In genomic region chr2:236633764-236634163, GRCh38 we compare ENCODE assay signal across 21 cellular contexts.
"Had no signal": no experiment of that assay in that cellular context is flagged by ENCODE, and none has a peak within 500 bp of the region (broad histone marks: within the 10 kb centered on the region; RNA-seq: fewer than 3 reads in every experiment).

No MANE protein-coding gene starts in this region.

- H3K4me1 ChIP-seq: gastrocnemius medialis, vagina had no signal

- H3K9me3 ChIP-seq: esophagus squamous epithelium, gastrocnemius medialis, tibial artery, vagina had no signal

- H3K27me3 ChIP-seq: esophagus squamous epithelium, gastrocnemius medialis, tibial artery, vagina had no signal

- H3K27ac Mint-ChIP-seq: activated CD4-positive, alpha-beta memory T cell treated with anti-CD3 and anti-CD28 coated beads, Interleukin-2, amount 10 ng/mL, durations not matched to agents 7 days and 5 days; activated CD4-positive, alpha-beta T cell treated with anti-CD3 and anti-CD28 coated beads, Interleukin-2, amount 10 ng/mL, durations not matched to agents 24 days and 14 days; activated naive CD8-positive, alpha-beta T cell treated with anti-CD3 and anti-CD28 coated beads for 36 hours; activated T-cell treated with anti-CD3 and anti-CD28 coated beads, Interleukin-2, amount 50 U/mL, for 24 hours; activated T-helper 17 cell treated with anti-CD3 and anti-CD28 coated beads, Interleukin-2, amount 50 U/mL, for 72 hours; endodermal cell; memory B cell; nephron; T-cell; T-helper 2 cell treated with Interferon-gamma antibody and Interleukin-4, amounts not matched to agents 5 μg/mL and 100 μg/mL, for 36 hours had no signal

- H3K36me3 Mint-ChIP-seq: activated naive CD8-positive, alpha-beta T cell treated with anti-CD3 and anti-CD28 coated beads for 36 hours; memory B cell; T-cell had no signal

- H3K4me1 Mint-ChIP-seq: activated CD4-positive, alpha-beta memory T cell treated with anti-CD3 and anti-CD28 coated beads, Interleukin-2, amount 10 ng/mL, durations not matched to agents 7 days and 5 days; activated CD4-positive, alpha-beta T cell treated with anti-CD3 and anti-CD28 coated beads, Interleukin-2, amount 10 ng/mL, durations not matched to agents 24 days and 14 days; activated T-helper 17 cell treated with anti-CD3 and anti-CD28 coated beads, Interleukin-2, amount 50 U/mL, for 72 hours; endodermal cell; memory B cell had no signal

- H3K4me3 ChIP-seq: esophagus squamous epithelium, gastrocnemius medialis, tibial artery, vagina had no signal

- H3K27ac ChIP-seq: esophagus squamous epithelium, gastrocnemius medialis, tibial artery, vagina, VCaP had no signal

- H3K36me3 ChIP-seq: esophagus squamous epithelium, gastrocnemius medialis, tibial artery, vagina had no signal

- DNase-seq: activated CD4-positive, alpha-beta T cell treated with anti-CD3 and anti-CD28 coated beads, Interleukin-2, amount 10 ng/mL, durations not matched to agents 24 days and 14 days; activated naive CD4-positive, alpha-beta T cell treated with Interleukin-2 at 50 U/mL for 16 hours; activated naive CD8-positive, alpha-beta T cell treated with anti-CD3 and anti-CD28 coated beads for 36 hours; activated T-cell treated with anti-CD3 and anti-CD28 coated beads, Interleukin-2, amount 50 U/mL, for 24 hours; esophagus squamous epithelium; hypothalamus; occipital lobe; stimulated activated CD4-positive, alpha-beta T cell treated with anti-CD3 and anti-CD28 coated beads, Interleukin-4, amount 100 ng/mL, for 4 hours; stimulated activated naive CD8-positive, alpha-beta T cell treated with anti-CD3 and anti-CD28 coated beads, Interleukin-15, Interleukin-2, amounts not matched to agents 100 U/mL and 50 U/mL, for 24 hours; T-cell had no signal

- H3K4me3 Mint-ChIP-seq: activated CD4-positive, alpha-beta memory T cell treated with anti-CD3 and anti-CD28 coated beads, Interleukin-2, amount 10 ng/mL, durations not matched to agents 7 days and 5 days; activated CD4-positive, alpha-beta T cell treated with anti-CD3 and anti-CD28 coated beads, Interleukin-2, amount 10 ng/mL, durations not matched to agents 24 days and 14 days; activated naive CD8-positive, alpha-beta T cell treated with anti-CD3 and anti-CD28 coated beads for 36 hours; activated T-cell treated with anti-CD3 and anti-CD28 coated beads, Interleukin-2, amount 50 U/mL, for 24 hours; activated T-helper 17 cell treated with anti-CD3 and anti-CD28 coated beads, Interleukin-2, amount 50 U/mL, for 72 hours; central memory CD8-positive, alpha-beta T cell; endodermal cell; memory B cell; nephron; T-cell; T-helper 2 cell treated with Interferon-gamma antibody and Interleukin-4, amounts not matched to agents 5 μg/mL and 100 μg/mL, for 36 hours had no signal

- H3K27me3 Mint-ChIP-seq: activated CD4-positive, alpha-beta T cell treated with anti-CD3 and anti-CD28 coated beads, Interleukin-2, amount 10 ng/mL, durations not matched to agents 24 days and 14 days; activated T-cell treated with anti-CD3 and anti-CD28 coated beads, Interleukin-2, amount 50 U/mL, for 24 hours had no signal

- H3K9me3 Mint-ChIP-seq: activated CD4-positive, alpha-beta memory T cell treated with anti-CD3 and anti-CD28 coated beads, Interleukin-2, amount 10 ng/mL, durations not matched to agents 7 days and 5 days; activated CD4-positive, alpha-beta T cell treated with anti-CD3 and anti-CD28 coated beads, Interleukin-2, amount 10 ng/mL, durations not matched to agents 24 days and 14 days; activated naive CD8-positive, alpha-beta T cell treated with anti-CD3 and anti-CD28 coated beads for 36 hours; activated T-cell treated with anti-CD3 and anti-CD28 coated beads, Interleukin-2, amount 50 U/mL, for 24 hours; activated T-helper 17 cell treated with anti-CD3 and anti-CD28 coated beads, Interleukin-2, amount 50 U/mL, for 72 hours; central memory CD8-positive, alpha-beta T cell; endodermal cell; memory B cell; nephron; T-cell; T-helper 2 cell treated with Interferon-gamma antibody and Interleukin-4, amounts not matched to agents 5 μg/mL and 100 μg/mL, for 36 hours had no signal
